In the genomic region with DNA sequence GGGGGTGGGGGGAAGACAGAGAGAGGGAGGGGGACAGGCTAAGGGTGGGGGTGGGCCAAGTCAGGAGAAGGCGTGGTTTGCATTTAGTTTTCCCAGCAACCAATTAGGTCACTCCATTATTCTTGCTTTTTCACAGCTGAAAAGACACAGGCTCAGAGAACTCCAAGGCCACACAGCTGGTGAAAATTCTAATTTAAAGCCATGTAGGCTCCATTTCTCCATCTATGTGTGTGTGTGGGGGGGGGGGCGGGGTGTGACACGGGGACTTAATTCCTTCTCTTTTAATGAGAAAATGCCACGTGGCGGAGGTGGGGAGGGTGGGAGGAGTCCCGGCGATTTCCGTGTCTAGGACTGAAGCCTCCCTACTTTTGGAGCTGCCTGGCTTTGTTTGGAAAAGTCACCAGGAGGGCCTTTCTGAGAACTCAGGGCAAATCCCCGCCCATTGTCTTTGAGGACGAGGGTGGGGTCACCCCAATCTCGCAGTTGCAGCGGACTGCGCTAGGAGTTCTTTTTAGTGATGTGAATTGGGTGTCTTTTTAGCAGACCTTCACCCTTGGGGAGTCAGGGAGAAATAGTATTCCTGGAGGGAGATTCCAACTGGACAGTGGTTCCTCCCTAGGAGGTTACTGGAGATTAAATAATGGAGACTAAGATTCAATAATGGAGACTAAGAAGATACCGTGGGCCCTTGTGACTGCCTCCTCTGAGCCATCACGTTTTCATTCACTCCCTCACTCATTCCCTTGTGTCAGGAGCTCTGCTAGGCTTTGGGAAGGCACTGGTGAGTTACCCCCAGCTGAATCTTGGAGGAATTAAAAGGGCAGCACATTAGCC, we compare ENCODE assay signal across 18 cellular contexts. TPM values are rescaled to one million over a fixed set of nuclear protein-coding genes. Genes with fewer than 3 reads are reported as not detected.
A peak's percentile ranks its signal among the peaks of the same experiment; 100 is the strongest.
DNase-seq lines count a peak whose midpoint lies in the region; ATAC-seq and TF ChIP-seq lines count a peak whose summit lies in the region.
"Had no signal": no experiment of that assay in that cellular context is flagged by ENCODE, and none has a peak within 500 bp of the region (broad histone marks: within the 10 kb centered on the region; RNA-seq: fewer than 3 reads in every experiment).

No MANE protein-coding gene starts in this region.

- POLR2A ChIA-PET in HEK293T (lab: Yijun Ruan, JAX) = no interaction called here

- CTCF ChIA-PET in HEK293T (lab: Yijun Ruan, JAX) = interaction anchor here (1.6 kb wide), 1 partner anchor 9 kb away, joined by 4 read pairs; no protein-coding TSS in a partner anchor

- DNase-seq in left cardiac atrium (peak; percentile 23), Right ventricle myocardium inferior (ENCODE audit: missing footprints) (no peak), astrocyte of the hippocampus (ENCODE audit: low read depth, low spot score) (peak; percentile 48), iPS-NIHi7 (ENCODE audit: extremely low spot score) (peak; percentile 74), GM19240 (ENCODE audit: insufficient read length, low spot score) (no peak), HEK293T (ENCODE audit: extremely low spot score) (no peak)
- DNase-seq: ACHN; activated CD4-positive, alpha-beta T cell treated with anti-CD3 and anti-CD28 coated beads, Interleukin-2, amount 10 ng/mL, durations not matched to agents 7 days and 5 days; activated naive CD8-positive, alpha-beta T cell treated with anti-CD3 and anti-CD28 coated beads, Interleukin-2, amount 50 U/mL, for 24 hours; activated T-cell treated with anti-CD3 and anti-CD28 coated beads, Interleukin-2, amount 50 U/mL, for 4 hours; CD4-positive, CD25-positive, alpha-beta regulatory T cell; EL; naive thymus-derived CD8-positive, alpha-beta T cell; NCI-H2107; stimulated activated CD4-positive, alpha-beta T cell treated with anti-CD3 and anti-CD28 coated beads, Interleukin-12 subunit alpha, Interleukin-12 subunit beta, amount 100 ng/mL, for 4 hours; stimulated activated naive CD4-positive, alpha-beta T cell treated with Interleukin-2 at 50 U/mL for 16 hours had no signal

- intact Hi-C loops in left cardiac atrium (cut with DNase I) = no loop called here
- intact Hi-C loops in Right ventricle myocardium inferior (cut with DNase I) = no loop called here

- ATAC-seq in left cardiac atrium (no peak), Right ventricle myocardium inferior (no peak), GM18498 (IDR thresholded peaks at IDR 0.05; ENCODE audit: unreplicated experiment) (no peak), GM21723 (IDR thresholded peaks at IDR 0.05; ENCODE audit: unreplicated experiment) (no peak)
- ATAC-seq: activated naive CD8-positive, alpha-beta T cell treated with anti-CD3 and anti-CD28 coated beads, Interleukin-2, amount 50 U/mL, for 24 hours; activated T-cell treated with anti-CD3 and anti-CD28 coated beads, Interleukin-2, amount 50 U/mL, for 4 hours; naive thymus-derived CD8-positive, alpha-beta T cell had no signal

TF ChIP-seq in HEK293T, 16 proteins besides CTCF, POLR2A, EP300 and RAD21:
- TF ChIP-seq, protein P1, sequence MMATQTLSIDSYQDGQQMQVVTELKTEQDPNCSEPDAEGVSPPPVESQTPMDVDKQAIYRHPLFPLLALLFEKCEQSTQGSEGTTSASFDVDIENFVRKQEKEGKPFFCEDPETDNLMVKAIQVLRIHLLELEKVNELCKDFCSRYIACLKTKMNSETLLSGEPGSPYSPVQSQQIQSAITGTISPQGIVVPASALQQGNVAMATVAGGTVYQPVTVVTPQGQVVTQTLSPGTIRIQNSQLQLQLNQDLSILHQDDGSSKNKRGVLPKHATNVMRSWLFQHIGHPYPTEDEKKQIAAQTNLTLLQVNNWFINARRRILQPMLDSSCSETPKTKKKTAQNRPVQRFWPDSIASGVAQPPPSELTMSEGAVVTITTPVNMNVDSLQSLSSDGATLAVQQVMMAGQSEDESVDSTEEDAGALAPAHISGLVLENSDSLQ (IDR thresholded peaks at IDR 0.05) = no peak
- TF ChIP-seq NFRKB (IDR thresholded peaks at IDR 0.05) (no peak), HDGF (IDR thresholded peaks at IDR 0.05; ENCODE audit: borderline replicate concordance) (no peak), FOXK2 (IDR thresholded peaks at IDR 0.05) (no peak), FOXA1 (IDR thresholded peaks at IDR 0.05) (no peak), ARNT (IDR thresholded peaks at IDR 0.05) (no peak), ELF4 (IDR thresholded peaks at IDR 0.05) (no peak), L3MBTL2 (conservative IDR thresholded peaks at IDR 0.05) (no peak), FOXM1 (IDR thresholded peaks at IDR 0.05; ENCODE audit: borderline replicate concordance) (no peak), CTBP1 (IDR thresholded peaks at IDR 0.05; ENCODE audit: borderline replicate concordance) (no peak), LEF1 (IDR thresholded peaks at IDR 0.05; ENCODE audit: borderline replicate concordance) (no peak), BHLHE40 (IDR thresholded peaks at IDR 0.05; ENCODE audit: borderline replicate concordance) (no peak), ZNF384 (IDR thresholded peaks at IDR 0.05) (no peak), TARDBP (IDR thresholded peaks at IDR 0.05) (no peak), SP1 (IDR thresholded peaks at IDR 0.05) (no peak), SUZ12 (IDR thresholded peaks at IDR 0.05) (no peak)

RNA-seq across cellular contexts. Expression of a gene that starts 36.4 kb away (rescaled TPM):
- total RNA-seq in left cardiac atrium (1 to 10 TPM; 6.7 TPM), Right ventricle myocardium inferior (7.2 TPM)

Comparison
In these comparisons a context has a peak if more than half of its experiments do, and no peak if none do; other contexts are left out.
1. DNase-seq: peak in left cardiac atrium (single experiment), astrocyte of the hippocampus (single experiment) and iPS-NIHi7 (single experiment); none in Right ventricle myocardium inferior (single experiment), GM19240 (single experiment) and HEK293T (single experiment).